10 cellular contexts compared by ENCODE assay signal in genomic region chr1:220544901-220545303, GRCh38. TPM values are rescaled to one million over a fixed set of nuclear protein-coding genes. Genes with fewer than 3 reads are reported as not detected.
DNase-seq lines count a peak whose midpoint lies in the region; TF ChIP-seq lines count a peak whose summit lies in the region.
"Had no signal": no experiment of that assay in that cellular context is flagged by ENCODE, and none has a peak within 500 bp of the region (broad histone marks: within the 10 kb centered on the region; RNA-seq: fewer than 3 reads in every experiment).

No MANE protein-coding gene starts in this region.

- H3K9me3 ChIP-seq in breast epithelium (no peaks in the 10 kb centered on the region), OCI-LY1 (ENCODE audit: low read length) (no peaks in the 10 kb centered on the region), vagina (no peaks in the 10 kb centered on the region)
- H3K9me3 ChIP-seq: BLaER1 had no signal

- no peaks in the 10 kb centered on the region for H3K4me1 ChIP-seq in breast epithelium
- no peaks in the 10 kb centered on the region for H3K4me1 ChIP-seq in OCI-LY1 (ENCODE audit: insufficient read depth, low read length, severe bottlenecking)
- H3K4me1 ChIP-seq in vagina = no peaks in the 10 kb centered on the region
- H3K4me1 ChIP-seq: BLaER1 had no signal

- H4K20me1 ChIP-seq in OCI-LY1 (ENCODE audit: insufficient read depth, low read length) = no peaks in the 10 kb centered on the region

- no peaks in the 10 kb centered on the region for H3K36me3 Mint-ChIP-seq in MCF 10A (ENCODE audit: insufficient read depth, unreplicated experiment)
- H3K36me3 Mint-ChIP-seq: activated naive CD8-positive, alpha-beta T cell treated with anti-CD3 and anti-CD28 coated beads, Interleukin-2, amount 10 ng/mL, durations not matched to agents 7 days and 5 days had no signal

- H3K79me2 ChIP-seq in OCI-LY1 (ENCODE audit: insufficient read depth, low read length) = no peaks in the 10 kb centered on the region

- H3K27me3 Mint-ChIP-seq in MCF 10A (ENCODE audit: insufficient read depth, unreplicated experiment) = no peaks in the 10 kb centered on the region

- no peak overlapping the region for H3K4me2 ChIP-seq in OCI-LY1 (ENCODE audit: low read length)
- H3K4me2 ChIP-seq: BLaER1 had no signal

- no TSS peak for BruUV-seq in MCF 10A (replicated peaks; lab: Mats Ljungman, UMichigan)

- no peak overlapping the region for H3K4me3 ChIP-seq in breast epithelium
- H3K4me3 ChIP-seq in OCI-LY1 (ENCODE audit: low read depth, low read length, poor library complexity, severe bottlenecking) = no peak overlapping the region
- no peak overlapping the region for H3K4me3 ChIP-seq in fibroblast of mammary gland (ENCODE audit: control insufficient read depth, low read depth, low read length)
- no peak overlapping the region for H3K4me3 ChIP-seq in vagina
- H3K4me3 ChIP-seq: BLaER1 had no signal

- no peaks in the 10 kb centered on the region for H3K9me2 ChIP-seq in OCI-LY1 (ENCODE audit: low read depth, low read length)

- DNase-seq in MCF 10A (ENCODE audit: unreplicated experiment) (peak; percentile 61), breast epithelium (ENCODE audit: low spot score in 2 of 2) (no peak), fibroblast of mammary gland (ENCODE audit: low read depth) (no peak), vagina (ENCODE audit: extremely low spot score in 2 of 2) (no peak), GDM1 (lab: John Stamatoyannopoulos, UW) (no peak)
- DNase-seq in activated CD8-positive, alpha-beta memory T cell treated with anti-CD3 and anti-CD28 coated beads, Interleukin-2, amount 50 U/mL, for 48 hours = no peak
- no peak for DNase-seq in activated CD4-positive, alpha-beta T cell treated with anti-CD3 and anti-CD28 coated beads for 1 hour
- DNase-seq: activated naive CD8-positive, alpha-beta T cell treated with anti-CD3 and anti-CD28 coated beads, Interleukin-2, amount 10 ng/mL, durations not matched to agents 7 days and 5 days had no signal

- H2AFZ ChIP-seq in OCI-LY1 (ENCODE audit: low read length) = no peak overlapping the region

- intact Hi-C loops in MCF 10A (cut with micrococcal nuclease) = no loop called here
- intact Hi-C loops in breast epithelium (cut with DNase I; ENCODE audit: low total_unique reads) = no loop called here
- intact Hi-C loops in vagina (cut with DNase I) = no loop called here

- peak; percentile 19 for TF ChIP-seq CTCF in MCF 10A (IDR thresholded peaks at IDR 0.05; ENCODE audit: unreplicated experiment)
- no peak for TF ChIP-seq CTCF in breast epithelium (IDR thresholded peaks at IDR 0.05)
- TF ChIP-seq CTCF in OCI-LY1 (IDR thresholded peaks at IDR 0.05; ENCODE audit: low read length) = peak; percentile 40; the same call in 1 of the 2 replicates
- TF ChIP-seq CTCF in fibroblast of mammary gland (conservative IDR thresholded peaks at IDR 0.05; ENCODE audit: control insufficient read depth, insufficient read depth, low read depth, low read length) = peak; percentile 11
- no peak for TF ChIP-seq CTCF in vagina (IDR thresholded peaks at IDR 0.05)

- no peaks in the 10 kb centered on the region for H3F3A ChIP-seq in OCI-LY1 (ENCODE audit: insufficient read depth, low read length)

- POLR2A ChIA-PET in MCF 10A (lab: Yijun Ruan, JAX) = interaction anchor here (0.5 to 0.7 kb wide), 2 partner anchors 32 to 326 kb away, joined by 3 read pairs; no protein-coding TSS in a partner anchor

- no peak overlapping the region for H3K9ac ChIP-seq in OCI-LY1 (ENCODE audit: low read length)
- H3K9ac ChIP-seq: BLaER1 had no signal

- CTCF ChIA-PET in MCF 10A (lab: Yijun Ruan, JAX) = interaction anchor here (0.5 to 1.4 kb wide), 9 partner anchors 11 to 838 kb away, joined by 3 to 7 read pairs (median 4); no protein-coding TSS in a partner anchor

- no peaks in the 10 kb centered on the region for H3K27me3 ChIP-seq in breast epithelium
- H3K27me3 ChIP-seq in OCI-LY1 (ENCODE audit: insufficient read depth, low read length) = no peaks in the 10 kb centered on the region
- H3K27me3 ChIP-seq in vagina = no peaks in the 10 kb centered on the region
- H3K27me3 ChIP-seq: BLaER1 had no signal

- H3K36me3 ChIP-seq in breast epithelium = no peaks in the 10 kb centered on the region
- no peaks in the 10 kb centered on the region for H3K36me3 ChIP-seq in OCI-LY1 (ENCODE audit: insufficient read depth, low read length)
- H3K36me3 ChIP-seq in vagina = no peaks in the 10 kb centered on the region

- TF ChIP-seq POLR2A in breast epithelium (IDR thresholded peaks at IDR 0.05) (no peak), vagina (IDR thresholded peaks at IDR 0.05) (no peak)

- H3K27ac Mint-ChIP-seq in MCF 10A (ENCODE audit: low read depth, unreplicated experiment) = no peak overlapping the region
- H3K27ac Mint-ChIP-seq: activated naive CD8-positive, alpha-beta T cell treated with anti-CD3 and anti-CD28 coated beads, Interleukin-2, amount 10 ng/mL, durations not matched to agents 7 days and 5 days had no signal

- no peak overlapping the region for H3K27ac ChIP-seq in breast epithelium
- H3K27ac ChIP-seq in OCI-LY1 (ENCODE audit: low read depth, low read length, poor library complexity, severe bottlenecking) = no peak overlapping the region
- H3K27ac ChIP-seq in vagina = no peak overlapping the region
- H3K27ac ChIP-seq: BLaER1 had no signal

- H3K9me3 Mint-ChIP-seq in MCF 10A (ENCODE audit: unreplicated experiment) = no peaks in the 10 kb centered on the region
- H3K9me3 Mint-ChIP-seq: activated naive CD8-positive, alpha-beta T cell treated with anti-CD3 and anti-CD28 coated beads, Interleukin-2, amount 10 ng/mL, durations not matched to agents 7 days and 5 days had no signal

- no peaks in the 10 kb centered on the region for H3K4me1 Mint-ChIP-seq in MCF 10A (ENCODE audit: insufficient read depth, unreplicated experiment)
- H3K4me1 Mint-ChIP-seq: activated naive CD8-positive, alpha-beta T cell treated with anti-CD3 and anti-CD28 coated beads, Interleukin-2, amount 10 ng/mL, durations not matched to agents 7 days and 5 days had no signal

- H3K4me3 Mint-ChIP-seq in MCF 10A (ENCODE audit: unreplicated experiment) = no peak overlapping the region
- H3K4me3 Mint-ChIP-seq: activated naive CD8-positive, alpha-beta T cell treated with anti-CD3 and anti-CD28 coated beads, Interleukin-2, amount 10 ng/mL, durations not matched to agents 7 days and 5 days had no signal

RNA-seq across cellular contexts. Expression of gene MARK1, which starts 17.0 kb away (rescaled TPM):
- total RNA-seq in MCF 10A (2022) = 7.5 and 12.9 TPM in 2 replicates
- total RNA-seq in breast epithelium = 10 to 100 TPM in 1 of 3 donors, 1 to 10 TPM in 2; 6.6 to 13.8 (median 9.8) TPM
- 13.0 TPM for total RNA-seq in vagina
- total RNA-seq: activated naive CD8-positive, alpha-beta T cell treated with anti-CD3 and anti-CD28 coated beads, Interleukin-2, amount 10 ng/mL, durations not matched to agents 7 days and 5 days had no signal

Comparison
In these comparisons a context has a peak if more than half of its experiments do, and no peak if none do; other contexts are left out.
1. CTCF ChIP-seq: peak in MCF 10A (single experiment), OCI-LY1 (single experiment) and fibroblast of mammary gland (single experiment); none in breast epithelium (0 of 3) and vagina (0 of 3).